ENCODE assay signal across 8 cellular contexts in genomic region chr1:234986750-234987414, GRCh38.
DNase-seq lines count a peak whose midpoint lies in the region; ATAC-seq, FAIRE-seq and TF ChIP-seq lines count a peak whose summit lies in the region.

No MANE protein-coding gene starts in this region.

- CTCF ChIA-PET in T-cell (lab: Charles Lee) = no interaction called here

- H3K9me3 ChIP-seq in pancreas = no peaks in the 10 kb centered on the region

- TF ChIP-seq CTCF in fibroblast of pulmonary artery (IDR thresholded peaks at IDR 0.05; ENCODE audit: low read length, missing control alignments) (no peak), pancreas (IDR thresholded peaks at IDR 0.05) (no peak)

- ATAC-seq in T-cell (replicated peaks in 1 of 4) (no peak), pancreas (peak; percentile 22 to 36 (median 24))

- H3K27ac ChIP-seq in pancreas = peak overlapping the region; percentile 59 to 80 (median 67)

- H3K27me3 ChIP-seq in pancreas (no peaks in the 10 kb centered on the region), H7 (ENCODE audit: control insufficient read depth, insufficient read depth, low read length) (no peaks in the 10 kb centered on the region)

- peaks cover 31 to 53% (median 41%) of the 10 kb centered on the region in 3 donors for H3K4me1 Mint-ChIP-seq in T-cell

- 65 to 67% methylated on average over 9 of the region's 9 CpGs for WGBS in pancreas, 2 donors

- peak overlapping the region; percentile 74 to 76 for H3K27ac Mint-ChIP-seq in T-cell

- H3K4me3 ChIP-seq in fibroblast of pulmonary artery (replicated peaks; ENCODE audit: low read depth, low read length) (no peak overlapping the region), pancreas (no peak overlapping the region), H7 (ENCODE audit: insufficient read depth, low read depth, low read length) (no peak overlapping the region)

- POLR2A ChIA-PET in T-cell (lab: Charles Lee) = interaction anchor here in 1 of 2 donors (0.7 kb wide), 1 partner anchor 109 kb away, joined by 4 read pairs; no protein-coding TSS in a partner anchor

- DNase-seq in COLO829 (ENCODE audit: low spot score) = peak; percentile 53
- DNase-seq in T-cell = no peak
- DNase-seq in fibroblast of pulmonary artery (ENCODE audit: low read depth) = peak; percentile 82
- no peak for DNase-seq in pancreas
- no peak for DNase-seq in H7
- DNase-seq in UCSD-AML1 (lab: John Stamatoyannopoulos, UW; ENCODE audit: unreplicated experiment) = no peak
- no peak for DNase-seq in NCI-H2196 treated with DMSO at 0.1 percent for 48 hours (lab: John Stamatoyannopoulos, UW; ENCODE audit: unreplicated experiment)
- no peak for DNase-seq in NCI-H146 treated with DMSO at 0.1 percent for 48 hours (lab: John Stamatoyannopoulos, UW; ENCODE audit: unreplicated experiment)

- no peaks in the 10 kb centered on the region for H3K36me3 ChIP-seq in pancreas
- H3K36me3 ChIP-seq in H7 (replicated peaks; ENCODE audit: control insufficient read depth, insufficient read depth, low read length) = no peaks in the 10 kb centered on the region

- H3K36me3 Mint-ChIP-seq in T-cell = no peaks in the 10 kb centered on the region

- no peak for FAIRE-seq in pancreas (lab: Jason Lieb, UNC)

- intact Hi-C loops in pancreas (cut with DNase I) = loop anchor here in 1 of 3 donors (10.0 kb wide), 1 partner anchor 78 kb away; no protein-coding TSS in a partner anchor

- H3K4me1 ChIP-seq in pancreas = peaks cover 18 to 21% (median 19%) of the 10 kb centered on the region in 3 donors

- peak overlapping the region in 1 of 3 donors; percentile 43 for H3K4me3 Mint-ChIP-seq in T-cell

- peaks cover 0 to 4% (median 0%) of the 10 kb centered on the region in 3 donors for H3K9me3 Mint-ChIP-seq in T-cell

- no peaks in the 10 kb centered on the region for H3K27me3 Mint-ChIP-seq in T-cell

Comparison
In these comparisons a context has a peak if more than half of its experiments do, and no peak if none do; other contexts are left out.
1. DNase-seq: peak in COLO829 (single experiment) and fibroblast of pulmonary artery (single experiment); none in T-cell (0 of 34), pancreas (0 of 6), H7 (single experiment), UCSD-AML1 (single experiment), NCI-H2196 treated with DMSO at 0.1 percent for 48 hours (single experiment) and NCI-H146 treated with DMSO at 0.1 percent for 48 hours (single experiment).
2. ATAC-seq: peak in pancreas (4 of 4); none in T-cell (0 of 4).